In genomic region chr4:157443537-157443936, GRCh38 we compare ENCODE assay signal across 15 cellular contexts.
DNase-seq lines count a peak whose midpoint lies in the region; ATAC-seq and TF ChIP-seq lines count a peak whose summit lies in the region.
"Had no signal": no experiment of that assay in that cellular context is flagged by ENCODE, and none has a peak within 500 bp of the region (broad histone marks: within the 10 kb centered on the region; RNA-seq: fewer than 3 reads in every experiment).

No MANE protein-coding gene starts in this region.

- no peak overlapping the region for H2AFZ ChIP-seq in Karpas-422 (ENCODE audit: low read length)
- H2AFZ ChIP-seq in neuronal stem cell (ENCODE audit: low read length) = no peak overlapping the region

- H2BK12ac ChIP-seq in neuronal stem cell (ENCODE audit: low read length) = no peak overlapping the region

- DNase-seq in Karpas-422 = peak; percentile 16
- no peak for DNase-seq in neuronal stem cell (ENCODE audit: low spot score)
- peak in 1 of 2 donors; percentile 24 for DNase-seq in aorta
- no peak for DNase-seq in HFFc6
- DNase-seq in SHP77 (lab: John Stamatoyannopoulos, UW) = no peak
- no peak for DNase-seq in activated CD8-positive, alpha-beta T cell treated with anti-CD3 and anti-CD28 coated beads, Interleukin-2, amount 10 ng/mL, durations not matched to agents 7 days and 5 days
- DNase-seq: Calu3; CD8-positive, alpha-beta T cell; DMS 273 treated with DMSO at 0.1 percent for 48 hours; GOT3; H9; KG1 had no signal

- no peak overlapping the region for H2BK15ac ChIP-seq in neuronal stem cell (ENCODE audit: low read length)

- no peak overlapping the region for H3K27ac ChIP-seq in Karpas-422 (ENCODE audit: low read length)
- no peak overlapping the region for H3K27ac ChIP-seq in neuronal stem cell (replicated peaks; ENCODE audit: low read length)
- H3K27ac ChIP-seq in aorta (ENCODE audit: low read depth in 1 of 2, low read length in 2 of 2) = no peak overlapping the region
- H3K27ac ChIP-seq: BLaER1 treated with 17β-estradiol and CSF1 and Interleukin-3, amounts not matched to agents 10 nM and 100 nM had no signal

- H3K4me1 Mint-ChIP-seq in stimulated activated memory B cell treated with anti-CD40 and anti-IgM and Interleukin-4, amounts not matched to agents 10 μg/mL and 1 μg/mL and 100 μg/mL, for 72 hours = no peaks in the 10 kb centered on the region
- no peaks in the 10 kb centered on the region for H3K4me1 Mint-ChIP-seq in HFFc6 (ENCODE audit: low read depth)
- no peaks in the 10 kb centered on the region for H3K4me1 Mint-ChIP-seq in activated CD8-positive, alpha-beta T cell treated with anti-CD3 and anti-CD28 coated beads, Interleukin-2, amount 10 ng/mL, durations not matched to agents 7 days and 5 days (ENCODE audit: low read depth)
- H3K4me1 Mint-ChIP-seq: B cell, H9 had no signal

- no peak overlapping the region for H3K23ac ChIP-seq in neuronal stem cell (ENCODE audit: low read depth, low read length, poor library complexity)

- no peak overlapping the region for H4K8ac ChIP-seq in neuronal stem cell (ENCODE audit: low read depth, low read length)

- H3K4ac ChIP-seq in neuronal stem cell (ENCODE audit: low read length) = no peak overlapping the region

- WGBS in neuronal stem cell (ENCODE audit: extremely low coverage in 2 of 2, insufficient read length in 2 of 2, insufficient replicate concordance in 1 of 2), 2 donors = no CpG with 5 or more reads among the region's 5 CpGs
- WGBS in aorta, 2 donors = 96 to 98% methylated on average over 5 of the region's 5 CpGs

- H4K20me1 ChIP-seq in Karpas-422 (ENCODE audit: insufficient read depth, low read depth, low read length) = no peaks in the 10 kb centered on the region
- H4K20me1 ChIP-seq: BLaER1 treated with 17β-estradiol and CSF1 and Interleukin-3, amounts not matched to agents 10 nM and 100 nM had no signal

- CTCF ChIA-PET in activated CD8-positive, alpha-beta T cell treated with anti-CD3 and anti-CD28 coated beads, Interleukin-2, amount 10 ng/mL, durations not matched to agents 7 days and 5 days (lab: Charles Lee) = no interaction called here

- no peaks in the 10 kb centered on the region for H3K27me3 ChIP-seq in Karpas-422 (ENCODE audit: low read length)
- H3K27me3 ChIP-seq in neuronal stem cell (ENCODE audit: control insufficient read depth in 3 of 3, insufficient read depth in 3 of 3, low read depth in 1 of 3, low read length in 3 of 3) = no peaks in the 10 kb centered on the region
- no peaks in the 10 kb centered on the region for H3K27me3 ChIP-seq in aorta (ENCODE audit: control insufficient read depth in 1 of 2, insufficient read depth in 2 of 2, low read length in 1 of 2)
- H3K27me3 ChIP-seq: BLaER1 treated with 17β-estradiol and CSF1 and Interleukin-3, amounts not matched to agents 10 nM and 100 nM had no signal

- H3K9ac ChIP-seq in Karpas-422 (ENCODE audit: low read length) (no peak overlapping the region), neuronal stem cell (ENCODE audit: low read depth, low read length, poor library complexity) (no peak overlapping the region)
- H3K9ac ChIP-seq: BLaER1 treated with 17β-estradiol and CSF1 and Interleukin-3, amounts not matched to agents 10 nM and 100 nM had no signal

- ATAC-seq in stimulated activated memory B cell treated with anti-CD40 and anti-IgM and Interleukin-4, amounts not matched to agents 10 μg/mL and 1 μg/mL and 100 μg/mL, for 72 hours = peak; percentile 12
- peak; percentile 33 for ATAC-seq in aorta (ENCODE audit: low FRiP score)
- ATAC-seq in activated CD8-positive, alpha-beta T cell treated with anti-CD3 and anti-CD28 coated beads, Interleukin-2, amount 10 ng/mL, durations not matched to agents 7 days and 5 days = no peak
- ATAC-seq: CD8-positive, alpha-beta T cell had no signal

- no peak overlapping the region for H3K4me3 ChIP-seq in Karpas-422 (ENCODE audit: low read length)
- no peak overlapping the region for H3K4me3 ChIP-seq in neuronal stem cell (ENCODE audit: low read length in 2 of 2)
- no peak overlapping the region for H3K4me3 ChIP-seq in aorta (ENCODE audit: low read length in 2 of 2)
- H3K4me3 ChIP-seq: BLaER1 treated with 17β-estradiol and CSF1 and Interleukin-3, amounts not matched to agents 10 nM and 100 nM had no signal

- peaks cover 26% of the 10 kb centered on the region for H3K9me3 ChIP-seq in Karpas-422 (ENCODE audit: low read length)
- no peaks in the 10 kb centered on the region for H3K9me3 ChIP-seq in neuronal stem cell (replicated peaks in 1 of 2; ENCODE audit: control insufficient read depth in 2 of 2, insufficient read depth in 1 of 2, low read depth in 1 of 2, low read length in 2 of 2)
- no peaks in the 10 kb centered on the region for H3K9me3 ChIP-seq in aorta (ENCODE audit: control insufficient read depth, low read length)
- H3K9me3 ChIP-seq: BLaER1 treated with 17β-estradiol and CSF1 and Interleukin-3, amounts not matched to agents 10 nM and 100 nM had no signal

- H3K27ac Mint-ChIP-seq in stimulated activated memory B cell treated with anti-CD40 and anti-IgM and Interleukin-4, amounts not matched to agents 10 μg/mL and 1 μg/mL and 100 μg/mL, for 72 hours = no peak overlapping the region
- no peak overlapping the region for H3K27ac Mint-ChIP-seq in HFFc6
- no peak overlapping the region for H3K27ac Mint-ChIP-seq in activated CD8-positive, alpha-beta T cell treated with anti-CD3 and anti-CD28 coated beads, Interleukin-2, amount 10 ng/mL, durations not matched to agents 7 days and 5 days
- H3K27ac Mint-ChIP-seq: B cell; CD8-positive, alpha-beta T cell; H9 had no signal

- peaks cover 6% of the 10 kb centered on the region for H3K9me3 Mint-ChIP-seq in stimulated activated memory B cell treated with anti-CD40 and anti-IgM and Interleukin-4, amounts not matched to agents 10 μg/mL and 1 μg/mL and 100 μg/mL, for 72 hours
- H3K9me3 Mint-ChIP-seq in HFFc6 = peaks cover 28% of the 10 kb centered on the region
- no peaks in the 10 kb centered on the region for H3K9me3 Mint-ChIP-seq in activated CD8-positive, alpha-beta T cell treated with anti-CD3 and anti-CD28 coated beads, Interleukin-2, amount 10 ng/mL, durations not matched to agents 7 days and 5 days (ENCODE audit: insufficient read depth)
- H3K9me3 Mint-ChIP-seq: H9 had no signal

- H2BK5ac ChIP-seq in neuronal stem cell (ENCODE audit: low read length) = no peak overlapping the region

- H4K91ac ChIP-seq in neuronal stem cell (ENCODE audit: low read depth, low read length, poor library complexity) = no peak overlapping the region

- H3K36me3 Mint-ChIP-seq in stimulated activated memory B cell treated with anti-CD40 and anti-IgM and Interleukin-4, amounts not matched to agents 10 μg/mL and 1 μg/mL and 100 μg/mL, for 72 hours = no peaks in the 10 kb centered on the region
- no peaks in the 10 kb centered on the region for H3K36me3 Mint-ChIP-seq in HFFc6 (ENCODE audit: low read depth)
- H3K36me3 Mint-ChIP-seq in activated CD8-positive, alpha-beta T cell treated with anti-CD3 and anti-CD28 coated beads, Interleukin-2, amount 10 ng/mL, durations not matched to agents 7 days and 5 days (ENCODE audit: low read depth) = no peaks in the 10 kb centered on the region
- H3K36me3 Mint-ChIP-seq: CD8-positive, alpha-beta T cell had no signal

- H3K4me2 ChIP-seq in Karpas-422 (ENCODE audit: low read depth, low read length, poor library complexity, severe bottlenecking) (no peak overlapping the region), neuronal stem cell (ENCODE audit: insufficient read depth, low read length, poor library complexity, severe bottlenecking) (no peak overlapping the region)
- H3K4me2 ChIP-seq: BLaER1 treated with 17β-estradiol and CSF1 and Interleukin-3, amounts not matched to agents 10 nM and 100 nM had no signal

- no peaks in the 10 kb centered on the region for H3K79me1 ChIP-seq in neuronal stem cell (ENCODE audit: low read depth, low read length)

- H3K4me1 ChIP-seq in Karpas-422 (ENCODE audit: low read length) = no peaks in the 10 kb centered on the region
- H3K4me1 ChIP-seq in neuronal stem cell (ENCODE audit: control insufficient read depth in 2 of 2, insufficient read depth in 1 of 2, low read depth in 1 of 2, low read length in 2 of 2) = no peaks in the 10 kb centered on the region
- H3K4me1 ChIP-seq in aorta (ENCODE audit: control insufficient read depth in 1 of 2, insufficient read depth in 2 of 2, low read length in 2 of 2) = no peaks in the 10 kb centered on the region
- H3K4me1 ChIP-seq: BLaER1 treated with 17β-estradiol and CSF1 and Interleukin-3, amounts not matched to agents 10 nM and 100 nM had no signal

- POLR2A ChIA-PET in activated CD8-positive, alpha-beta T cell treated with anti-CD3 and anti-CD28 coated beads, Interleukin-2, amount 10 ng/mL, durations not matched to agents 7 days and 5 days (lab: Charles Lee) = no interaction called here

- H3K27me3 Mint-ChIP-seq in stimulated activated memory B cell treated with anti-CD40 and anti-IgM and Interleukin-4, amounts not matched to agents 10 μg/mL and 1 μg/mL and 100 μg/mL, for 72 hours = no peaks in the 10 kb centered on the region
- H3K27me3 Mint-ChIP-seq in HFFc6 (ENCODE audit: insufficient read depth) = no peaks in the 10 kb centered on the region
- H3K27me3 Mint-ChIP-seq in activated CD8-positive, alpha-beta T cell treated with anti-CD3 and anti-CD28 coated beads, Interleukin-2, amount 10 ng/mL, durations not matched to agents 7 days and 5 days (ENCODE audit: low read depth) = no peaks in the 10 kb centered on the region
- H3K27me3 Mint-ChIP-seq: B cell had no signal

- H2BK120ac ChIP-seq in neuronal stem cell (ENCODE audit: low read depth, low read length) = no peak overlapping the region

- H3K4me3 Mint-ChIP-seq in stimulated activated memory B cell treated with anti-CD40 and anti-IgM and Interleukin-4, amounts not matched to agents 10 μg/mL and 1 μg/mL and 100 μg/mL, for 72 hours = no peak overlapping the region
- H3K4me3 Mint-ChIP-seq in HFFc6 = no peak overlapping the region
- no peak overlapping the region for H3K4me3 Mint-ChIP-seq in activated CD8-positive, alpha-beta T cell treated with anti-CD3 and anti-CD28 coated beads, Interleukin-2, amount 10 ng/mL, durations not matched to agents 7 days and 5 days
- H3K4me3 Mint-ChIP-seq: B cell; CD8-positive, alpha-beta T cell; H9 had no signal

- no peak for TF ChIP-seq CTCF in HFFc6 (IDR thresholded peaks at IDR 0.05)

- H3K79me2 ChIP-seq in Karpas-422 (ENCODE audit: low read length) = no peaks in the 10 kb centered on the region

- intact Hi-C loops in aorta (cut with DNase I) = no loop called here

- H3K9me2 ChIP-seq in Karpas-422 (replicated peaks; ENCODE audit: insufficient read depth, low read length) = 0 out of 2 replicates have a peak, but pooled peaks cover 6% of the 10 kb centered on the region

- no peak overlapping the region for H2AK5ac ChIP-seq in neuronal stem cell (ENCODE audit: low read depth, low read length)

- no peaks in the 10 kb centered on the region for H3K36me3 ChIP-seq in Karpas-422 (ENCODE audit: insufficient read depth, low read length)
- no peaks in the 10 kb centered on the region for H3K36me3 ChIP-seq in neuronal stem cell (replicated peaks in 1 of 2; ENCODE audit: control insufficient read depth in 2 of 2, insufficient read depth in 2 of 2, low read length in 2 of 2)
- no peaks in the 10 kb centered on the region for H3K36me3 ChIP-seq in aorta (ENCODE audit: control insufficient read depth in 1 of 2, insufficient read depth in 2 of 2, low read length in 1 of 2)
- H3K36me3 ChIP-seq: BLaER1 treated with 17β-estradiol and CSF1 and Interleukin-3, amounts not matched to agents 10 nM and 100 nM had no signal

- no peak overlapping the region for H3K14ac ChIP-seq in neuronal stem cell (ENCODE audit: low read length)

- peak overlapping the region; percentile 55 for H3K18ac ChIP-seq in neuronal stem cell (ENCODE audit: low read length)
